1 cellular context compared by ENCODE assay signal in the genomic region with DNA sequence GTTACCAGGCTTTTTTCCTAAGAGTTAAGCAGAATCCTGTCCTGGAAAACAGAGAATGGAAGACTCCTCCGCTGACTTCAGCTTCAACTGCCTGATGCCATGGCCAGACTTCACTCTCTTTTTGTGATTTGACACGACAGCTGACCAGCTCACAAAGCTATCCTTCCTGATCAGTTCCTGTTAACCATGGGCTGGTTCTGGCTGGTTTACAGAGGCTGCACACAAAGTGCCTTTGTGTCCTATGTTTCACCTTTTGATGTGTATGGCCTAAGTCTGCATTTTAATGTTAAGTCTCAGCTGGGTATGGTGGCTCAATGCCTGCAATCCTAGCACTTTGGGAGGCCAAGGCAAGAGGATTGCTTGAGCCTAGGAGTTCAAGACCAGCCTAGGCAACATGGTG.
TF ChIP-seq lines count a peak whose summit lies in the region.

No MANE protein-coding gene starts in this region.

TF ChIP-seq in IMR-90, 13 proteins besides CTCF, POLR2A, EP300 and RAD21:
- TF ChIP-seq, protein P1, sequence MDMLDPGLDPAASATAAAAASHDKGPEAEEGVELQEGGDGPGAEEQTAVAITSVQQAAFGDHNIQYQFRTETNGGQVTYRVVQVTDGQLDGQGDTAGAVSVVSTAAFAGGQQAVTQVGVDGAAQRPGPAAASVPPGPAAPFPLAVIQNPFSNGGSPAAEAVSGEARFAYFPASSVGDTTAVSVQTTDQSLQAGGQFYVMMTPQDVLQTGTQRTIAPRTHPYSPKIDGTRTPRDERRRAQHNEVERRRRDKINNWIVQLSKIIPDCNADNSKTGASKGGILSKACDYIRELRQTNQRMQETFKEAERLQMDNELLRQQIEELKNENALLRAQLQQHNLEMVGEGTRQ (IDR thresholded peaks at IDR 0.05; ENCODE audit: low read depth, low read length) = no peak
